ENCODE assay signal across 8 cellular contexts in genomic region chr5:59597690-59598546, GRCh38.
DNase-seq lines count a peak whose midpoint lies in the region; ATAC-seq and TF ChIP-seq lines count a peak whose summit lies in the region.
"Had no signal": no experiment of that assay in that cellular context is flagged by ENCODE, and none has a peak within 500 bp of the region (broad histone marks: within the 10 kb centered on the region; RNA-seq: fewer than 3 reads in every experiment).

No MANE protein-coding gene starts in this region.

- TF ChIP-seq CTCF in hepatocyte (IDR thresholded peaks at IDR 0.05; ENCODE audit: poor library complexity) (no peak), suprapubic skin (IDR thresholded peaks at IDR 0.05) (no peak)

- no peaks in the 10 kb centered on the region for H3K27me3 ChIP-seq in hepatocyte
- no peaks in the 10 kb centered on the region for H3K27me3 ChIP-seq in suprapubic skin

- peak overlapping the region; percentile 56 for H3K4me2 ChIP-seq in hepatocyte

- H2AFZ ChIP-seq in hepatocyte: peak overlapping the region; percentile 8

- DNase-seq in OCI-M1 (lab: John Stamatoyannopoulos, UW) (peak; percentile 79), hepatocyte (ENCODE audit: low spot score) (no peak), suprapubic skin (ENCODE audit: low spot score in 2 of 2) (no peak), NCI-H2029 (lab: John Stamatoyannopoulos, UW) (no peak)
- DNase-seq in activated CD4-positive, alpha-beta T cell treated with anti-CD3 and anti-CD28 coated beads for 48 hours: no peak
- DNase-seq in stimulated activated naive CD8-positive, alpha-beta T cell treated with anti-CD3 and anti-CD28 coated beads, Interleukin-15, Interleukin-2, amounts not matched to agents 100 U/mL and 50 U/mL, for 24 hours: no peak
- DNase-seq: NCI-H2081 treated with DMSO at 0.1 percent for 48 hours had no signal

- H3K36me3 ChIP-seq in hepatocyte (replicated peaks; ENCODE audit: insufficient read depth, low read depth): no peaks in the 10 kb centered on the region
- H3K36me3 ChIP-seq in suprapubic skin: no peaks in the 10 kb centered on the region

- WGBS in hepatocyte (ENCODE audit: low lambda C conversion rate, missing lambda C conversion rate): 74% methylated on average over 6 of the region's 6 CpGs
- WGBS in suprapubic skin: 53% methylated on average over 6 of the region's 6 CpGs

- H3K4me1 ChIP-seq in hepatocyte (ENCODE audit: insufficient read depth) (no peaks in the 10 kb centered on the region), suprapubic skin (peaks cover 11% of the 10 kb centered on the region)

- no peaks in the 10 kb centered on the region for H3K79me2 ChIP-seq in hepatocyte

- TF ChIP-seq POLR2A in suprapubic skin (IDR thresholded peaks at IDR 0.05): no peak

- H3K27ac ChIP-seq in hepatocyte: no peak overlapping the region
- no peak overlapping the region for H3K27ac ChIP-seq in suprapubic skin

- TF ChIP-seq EP300 in suprapubic skin (IDR thresholded peaks at IDR 0.05): no peak

- no peaks in the 10 kb centered on the region for H4K20me1 ChIP-seq in hepatocyte (ENCODE audit: insufficient read depth, poor library complexity, severe bottlenecking)

- peak; percentile 10 for ATAC-seq in GM21367 (IDR thresholded peaks at IDR 0.05; ENCODE audit: unreplicated experiment)
- ATAC-seq in stimulated activated naive CD8-positive, alpha-beta T cell treated with anti-CD3 and anti-CD28 coated beads, Interleukin-15, Interleukin-2, amounts not matched to agents 100 U/mL and 50 U/mL, for 24 hours: no peak

- H3K9me3 ChIP-seq in hepatocyte (ENCODE audit: low read depth) (no peaks in the 10 kb centered on the region), suprapubic skin (no peaks in the 10 kb centered on the region)

- H3K4me3 ChIP-seq in hepatocyte (no peak overlapping the region), suprapubic skin (peak overlapping the region; percentile 32)

- no peaks in the 10 kb centered on the region for H3K9me2 ChIP-seq in hepatocyte (replicated peaks; ENCODE audit: insufficient read depth)
